ENCODE assay signal across 8 cellular contexts in genomic region chr21:34406102-34406501, GRCh38. TPM values are rescaled to one million over a fixed set of nuclear protein-coding genes. Genes with fewer than 3 reads are reported as not detected.
"Had no signal": no experiment of that assay in that cellular context is flagged by ENCODE, and none has a peak within 500 bp of the region (broad histone marks: within the 10 kb centered on the region; RNA-seq: fewer than 3 reads in every experiment).

No MANE protein-coding gene starts in this region.

RNA-seq across cellular contexts. Expression of gene SMIM34, which starts 17.6 kb away (rescaled TPM):
- total RNA-seq: HT1080, LHCN-M2, MCF 10A, OCI-LY7, PC-3, SK-MEL-5 had no signal
- polyA plus RNA-seq: IgD-negative memory B cell, SK-N-SH had no signal

RNA-seq across cellular contexts. Expression of gene KCNE2, which starts 42.3 kb away (rescaled TPM):
- total RNA-seq: HT1080, LHCN-M2, MCF 10A, OCI-LY7, PC-3, SK-MEL-5 had no signal
- polyA plus RNA-seq: IgD-negative memory B cell had no signal
